In genomic region chr7:73220357-73220756, GRCh38 we compare ENCODE assay signal across 8 cellular contexts.
DNase-seq lines count a peak whose midpoint lies in the region; ATAC-seq, FAIRE-seq and TF ChIP-seq lines count a peak whose summit lies in the region.
"Not testable (repeated sequence)": the region's sequence is repeated elsewhere in the genome, so short reads cannot be mapped to it uniquely, and the experiment has no call there.

No MANE protein-coding gene starts in this region.

- not testable (repeated sequence) for DNase-seq in Right ventricle myocardium superior, pancreas

- ATAC-seq in GM18498 (IDR thresholded peaks at IDR 0.05; ENCODE audit: unreplicated experiment) (peak; percentile 90), GM19035 (IDR thresholded peaks at IDR 0.05; ENCODE audit: unreplicated experiment) (peak; percentile 77), GM21515 (IDR thresholded peaks at IDR 0.05; ENCODE audit: unreplicated experiment) (peak; percentile 72), HG02763 (IDR thresholded peaks at IDR 0.05; ENCODE audit: unreplicated experiment) (peak; percentile 80), HG03103 (IDR thresholded peaks at IDR 0.05; ENCODE audit: low read depth, unreplicated experiment) (peak; percentile 72), HG03565 (IDR thresholded peaks at IDR 0.05; ENCODE audit: unreplicated experiment) (peak; percentile 67), Right ventricle myocardium superior (ENCODE audit: poor library complexity) (peak; percentile 76), pancreas (peak in 3 of 4 donors; percentile 14 to 79 (median 68))

- H3K27ac ChIP-seq in pancreas: not testable (repeated sequence)

- H3K36me3 ChIP-seq in pancreas: not testable (repeated sequence)

- intact Hi-C loops in Right ventricle myocardium superior (cut with DNase I); pancreas (cut with DNase I): not testable (repeated sequence)

- not testable (repeated sequence) for H3K4me1 ChIP-seq in pancreas

- H3K4me3 ChIP-seq in pancreas: not testable (repeated sequence)

- H3K27me3 ChIP-seq in pancreas: not testable (repeated sequence)

- no CpG with 5 or more reads among the region's 15 CpGs for WGBS in pancreas, 2 donors

- TF ChIP-seq CTCF in pancreas (IDR thresholded peaks at IDR 0.05): not testable (repeated sequence)

- FAIRE-seq in pancreas (lab: Jason Lieb, UNC): not testable (repeated sequence)

- not testable (repeated sequence) for H3K9me3 ChIP-seq in pancreas
